In genomic region chr14:63483315-63483714, GRCh38 we compare ENCODE assay signal across 20 cellular contexts. TPM values are rescaled to one million over a fixed set of nuclear protein-coding genes. Genes with fewer than 3 reads are reported as not detected.
DNase-seq lines count a peak whose midpoint lies in the region; ATAC-seq and TF ChIP-seq lines count a peak whose summit lies in the region.
"Had no signal": no experiment of that assay in that cellular context is flagged by ENCODE, and none has a peak within 500 bp of the region (broad histone marks: within the 10 kb centered on the region; RNA-seq: fewer than 3 reads in every experiment).

No MANE protein-coding gene starts in this region.

- DNase-seq in MCF 10A (ENCODE audit: unreplicated experiment), result no peak
- no peak for DNase-seq in mammary epithelial cell
- DNase-seq in RWPE1 (ENCODE audit: low spot score), result no peak
- DNase-seq in left cardiac atrium, result no peak
- no peak for DNase-seq in progenitor cell of endocrine pancreas (ENCODE audit: low spot score, unreplicated experiment)
- no peak for DNase-seq in germinal center (ENCODE audit: low spot score)
- DNase-seq in GM13977 (ENCODE audit: low spot score), result no peak
- DNase-seq in SK-N-SH, result no peak
- DNase-seq: activated CD4-positive, alpha-beta memory T cell treated with anti-CD3 and anti-CD28 coated beads for 36 hours; activated naive CD4-positive, alpha-beta T cell treated with Interleukin-2 at 50 U/mL for 16 hours; activated T-cell treated with anti-CD3 and anti-CD28 coated beads for 4 hours; cerebellar nuclear complex; H7; head of caudate nucleus; NCI-H1694; SHP77; T-helper 1 cell had no signal

- POLR2A ChIA-PET in MCF 10A (lab: Yijun Ruan, JAX), result interaction anchor here (0.7 to 1.7 kb wide), 3 partner anchors 12 to 45 kb away, joined by 3 to 5 read pairs (median 4); no protein-coding TSS in a partner anchor
- POLR2A ChIA-PET in RWPE1 (lab: Yijun Ruan, JAX; ENCODE audit: low non-redundant PET), result no interaction called here
- POLR2A ChIA-PET in SK-N-SH (lab: Yijun Ruan, JAX), result no interaction called here

- no TSS peak for BruUV-seq in MCF 10A (replicated peaks; lab: Mats Ljungman, UMichigan)
- BruUV-seq in mammary epithelial cell (replicated peaks; lab: Mats Ljungman, UMichigan), result no TSS peak

- TF ChIP-seq EP300 in SK-N-SH (IDR thresholded peaks at IDR 0.05; ENCODE audit: borderline replicate concordance in 1 of 2, low read depth in 1 of 2, low read length in 1 of 2), result no peak

- H3K27ac Mint-ChIP-seq in MCF 10A (ENCODE audit: low read depth, unreplicated experiment) (peak overlapping the region; percentile 49), progenitor cell of endocrine pancreas (peak overlapping the region; percentile 45)
- H3K27ac Mint-ChIP-seq: activated CD4-positive, alpha-beta memory T cell treated with anti-CD3 and anti-CD28 coated beads for 36 hours had no signal

- WGBS in mammary epithelial cell (ENCODE audit: low coverage, missing lambda C conversion rate), result 100% methylated on average over 6 of the region's 7 CpGs
- WGBS in SK-N-SH (ENCODE audit: low lambda C conversion rate), result 96% methylated on average over 7 of the region's 7 CpGs

- H3K27me3 Mint-ChIP-seq in MCF 10A (ENCODE audit: insufficient read depth, unreplicated experiment), result no peaks in the 10 kb centered on the region
- no peaks in the 10 kb centered on the region for H3K27me3 Mint-ChIP-seq in progenitor cell of endocrine pancreas
- H3K27me3 Mint-ChIP-seq: activated CD4-positive, alpha-beta memory T cell treated with anti-CD3 and anti-CD28 coated beads for 36 hours had no signal

- H4K20me1 ChIP-seq in mammary epithelial cell (ENCODE audit: insufficient read depth, low read length) (no peaks in the 10 kb centered on the region), SK-N-SH (ENCODE audit: insufficient read depth) (peaks cover 58% of the 10 kb centered on the region)

- H3K79me2 ChIP-seq in mammary epithelial cell (ENCODE audit: insufficient read depth, low read length) (peaks cover 91% of the 10 kb centered on the region), SK-N-SH (ENCODE audit: insufficient read depth) (peaks cover 100% of the 10 kb centered on the region)

- no peaks in the 10 kb centered on the region for H3K9me2 ChIP-seq in SK-N-SH

- no peaks in the 10 kb centered on the region for H3K27me3 ChIP-seq in mammary epithelial cell (ENCODE audit: insufficient read depth, low read length)
- no peaks in the 10 kb centered on the region for H3K27me3 ChIP-seq in SK-N-SH (ENCODE audit: insufficient read depth)
- H3K27me3 ChIP-seq: ascending aorta, BLaER1 had no signal

- CTCF ChIA-PET in MCF 10A (lab: Yijun Ruan, JAX), result no interaction called here
- CTCF ChIA-PET in mammary epithelial cell (lab: Charles Lee; ENCODE audit: low non-redundant PET), result no interaction called here
- CTCF ChIA-PET in RWPE1 (lab: Yijun Ruan, JAX), result interaction anchor here (0.5 kb wide), 1 partner anchor 1557 kb away, joined by 3 read pairs; no protein-coding TSS in a partner anchor
- CTCF ChIA-PET in SK-N-SH (lab: Yijun Ruan, JAX), result interaction anchor here (0.7 to 2.0 kb wide), 2 partner anchors 10 to 44 kb away, joined by 3 to 6 read pairs; no protein-coding TSS in a partner anchor

- in situ Hi-C loops in mammary epithelial cell (cut with MboI; ENCODE audit: low sequenced_read_pairs in 2 of 2) (no loop called here), GM13977 (cut with MboI; ENCODE audit: low pct_unique_long_range_greater_than_20kb, low sequenced_read_pairs, unreplicated experiment) (no loop called here)

- H3K9ac ChIP-seq in mammary epithelial cell (ENCODE audit: insufficient read depth, low read length), result no peak overlapping the region
- H3K9ac ChIP-seq in SK-N-SH, result no peak overlapping the region
- H3K9ac ChIP-seq: BLaER1 had no signal

- H3K4me1 Mint-ChIP-seq in MCF 10A (ENCODE audit: insufficient read depth, unreplicated experiment) (peaks cover 13% of the 10 kb centered on the region), progenitor cell of endocrine pancreas (ENCODE audit: low read depth) (peaks cover 2% of the 10 kb centered on the region)

- no peak for TF ChIP-seq RAD21 in SK-N-SH (IDR thresholded peaks at IDR 0.05; ENCODE audit: low read length)

- H3K9me3 ChIP-seq in mammary epithelial cell (replicated peaks; ENCODE audit: insufficient read depth, low read length), result no peaks in the 10 kb centered on the region
- no peaks in the 10 kb centered on the region for H3K9me3 ChIP-seq in SK-N-SH
- H3K9me3 ChIP-seq: ascending aorta, BLaER1 had no signal

- H3K4me3 Mint-ChIP-seq in MCF 10A (ENCODE audit: unreplicated experiment) (no peak overlapping the region), progenitor cell of endocrine pancreas (ENCODE audit: low read depth) (no peak overlapping the region)
- H3K4me3 Mint-ChIP-seq: activated CD4-positive, alpha-beta memory T cell treated with anti-CD3 and anti-CD28 coated beads for 36 hours had no signal

- H3K36me3 ChIP-seq in mammary epithelial cell (ENCODE audit: insufficient read depth, low read length) (no peaks in the 10 kb centered on the region), SK-N-SH (replicated peaks in 1 of 2; ENCODE audit: control insufficient read depth in 1 of 2, insufficient read depth in 2 of 2, low read length in 1 of 2) (no peaks in the 10 kb centered on the region)
- H3K36me3 ChIP-seq: ascending aorta had no signal

- ATAC-seq in left cardiac atrium, result peak; percentile 5 to 57

- H3K27ac ChIP-seq in mammary epithelial cell (ENCODE audit: insufficient read depth, low read depth, low read length) (no peak overlapping the region), RWPE1 (peak overlapping the region; percentile 38), SK-N-SH (ENCODE audit: low read depth in 2 of 2, low read length in 1 of 2) (no peak overlapping the region; a peak in 1 of 4 replicates)
- H3K27ac ChIP-seq: ascending aorta, BLaER1 had no signal

- dilution Hi-C loops in mammary epithelial cell (cut with HindIII; ENCODE audit: low sequenced_read_pairs), result no loop called here

- intact Hi-C loops in MCF 10A (cut with micrococcal nuclease) (no loop called here), mammary epithelial cell (cut with micrococcal nuclease) (no loop called here), left cardiac atrium (cut with DNase I) (no loop called here)

- H3K4me2 ChIP-seq in mammary epithelial cell (ENCODE audit: insufficient read depth, low read depth, low read length) (no peak overlapping the region), SK-N-SH (no peak overlapping the region)
- H3K4me2 ChIP-seq: BLaER1 had no signal

- no peaks in the 10 kb centered on the region for H3K9me3 Mint-ChIP-seq in MCF 10A (ENCODE audit: unreplicated experiment)
- no peaks in the 10 kb centered on the region for H3K9me3 Mint-ChIP-seq in progenitor cell of endocrine pancreas (ENCODE audit: low read depth)
- H3K9me3 Mint-ChIP-seq: activated CD4-positive, alpha-beta memory T cell treated with anti-CD3 and anti-CD28 coated beads for 36 hours had no signal

- H2AFZ ChIP-seq in mammary epithelial cell (ENCODE audit: low read depth, low read length) (no peak overlapping the region), SK-N-SH (ENCODE audit: low read depth) (no peak overlapping the region)

- TF ChIP-seq CTCF in MCF 10A (IDR thresholded peaks at IDR 0.05; ENCODE audit: unreplicated experiment) (no peak), mammary epithelial cell (conservative IDR thresholded peaks at IDR 0.05 in 1 of 2, IDR thresholded peaks at IDR 0.05 in 1 of 2; ENCODE audit: extremely low read depth in 1 of 2, insufficient read depth in 1 of 2, low read depth in 1 of 2, low read length in 2 of 2) (no peak), RWPE1 (conservative IDR thresholded peaks at IDR 0.05; ENCODE audit: low read depth) (no peak), progenitor cell of endocrine pancreas (IDR thresholded peaks at IDR 0.05; ENCODE audit: unreplicated experiment) (no peak), GM13977 (IDR thresholded peaks at IDR 0.05; ENCODE audit: extremely low read depth, insufficient read depth, missing control alignments) (no peak), SK-N-SH (IDR thresholded peaks at IDR 0.05) (no peak)

- H3K4me3 ChIP-seq in mammary epithelial cell (replicated peaks in 1 of 3; ENCODE audit: insufficient read depth in 1 of 3, low read depth in 2 of 3, low read length in 3 of 3) (no peak overlapping the region), SK-N-SH (ENCODE audit: low read depth in 2 of 2, low read length in 1 of 2) (no peak overlapping the region)
- H3K4me3 ChIP-seq: ascending aorta, BLaER1, skin epidermis had no signal

- H3F3A ChIP-seq in SK-N-SH (replicated peaks; ENCODE audit: insufficient read depth), result peaks cover 11% of the 10 kb centered on the region

- H3K36me3 Mint-ChIP-seq in MCF 10A (ENCODE audit: insufficient read depth, unreplicated experiment), result peaks cover 14% of the 10 kb centered on the region
- H3K36me3 Mint-ChIP-seq in progenitor cell of endocrine pancreas (ENCODE audit: insufficient read depth), result peaks cover 4% of the 10 kb centered on the region

- H3K4me1 ChIP-seq in mammary epithelial cell (ENCODE audit: insufficient read depth, low read length) (peaks cover 8% of the 10 kb centered on the region), SK-N-SH (ENCODE audit: control insufficient read depth in 1 of 2, insufficient read depth in 2 of 2, low read depth in 1 of 2, low read length in 1 of 2) (peaks cover 6 to 11% of the 10 kb centered on the region in 2 experiments; a peak in 2 of 4 replicates)

TF ChIP-seq in SK-N-SH, 30 proteins besides CTCF, POLR2A, EP300 and RAD21:
- TF ChIP-seq JUND (IDR thresholded peaks at IDR 0.05) (no peak), RCOR1 (IDR thresholded peaks at IDR 0.05; ENCODE audit: low read length) (no peak), SIN3A (IDR thresholded peaks at IDR 0.05; ENCODE audit: borderline replicate concordance, low read depth, low read length) (no peak), GABPA (IDR thresholded peaks at IDR 0.05; ENCODE audit: low read depth) (no peak), FOSL2 (IDR thresholded peaks at IDR 0.05; ENCODE audit: borderline replicate concordance, low read depth) (no peak), ELF1 (IDR thresholded peaks at IDR 0.05) (no peak), EZH2phosphoT487 (IDR thresholded peaks at IDR 0.05; ENCODE audit: borderline replicate concordance, low read depth) (no peak)

RNA-seq across cellular contexts. Expression of gene PPP2R5E, which starts 59.9 kb away (rescaled TPM):
- total RNA-seq in MCF 10A (2022) (46.4 and 49.7 TPM in 2 replicates), mammary epithelial cell (10 to 100 TPM; 27.2 to 50.3 TPM), left cardiac atrium (10 to 100 TPM; 33.4 to 36.6 TPM), progenitor cell of endocrine pancreas (55.3 and 56.7 TPM in 2 replicates)
- polyA plus RNA-seq in mammary epithelial cell (18.3 TPM), SK-N-SH (2012; rRNA removed) (4.0 and 4.4 TPM in 2 replicates)
- 50.9 TPM for polyA minus RNA-seq in mammary epithelial cell
- 10.4 and 12.2 TPM in 2 replicates for polyA plus RNA-seq in SK-N-SH (2012; cell fraction: cytosol; rRNA removed)
- 6.7 and 7.0 TPM in 2 replicates for polyA plus RNA-seq in SK-N-SH (2012; cell fraction: nucleus; rRNA removed)

Comparison
In these comparisons a context has a peak if more than half of its experiments do, and no peak if none do; other contexts are left out.
1. CTCF ChIA-PET loops: an anchor here in RWPE1 (0.5 kb wide) and SK-N-SH (0.7 to 2.0 kb wide); none called in MCF 10A and mammary epithelial cell.